11 cellular contexts compared by ENCODE assay signal in genomic region chr3:28077566-28077965, GRCh38.
A peak's percentile ranks its signal among the peaks of the same experiment; 100 is the strongest.
DNase-seq lines count a peak whose midpoint lies in the region; ATAC-seq and TF ChIP-seq lines count a peak whose summit lies in the region.
"Had no signal": no experiment of that assay in that cellular context is flagged by ENCODE, and none has a peak within 500 bp of the region (broad histone marks: within the 10 kb centered on the region; RNA-seq: fewer than 3 reads in every experiment).

No MANE protein-coding gene starts in this region.

- H3K36me3 ChIP-seq in H7 (replicated peaks; ENCODE audit: control insufficient read depth, insufficient read depth, low read length) (no peaks in the 10 kb centered on the region), PC-3 (ENCODE audit: low read depth, low read length) (no peaks in the 10 kb centered on the region), psoas muscle (ENCODE audit: insufficient read depth in 1 of 2, low read depth in 1 of 2) (no peaks in the 10 kb centered on the region), vagina (no peaks in the 10 kb centered on the region)

- 22 to 36% (median 26%) methylated on average over 7 of the region's 7 CpGs for WGBS in psoas muscle, 3 donors

- H3K27me3 ChIP-seq in H7 (ENCODE audit: control insufficient read depth, insufficient read depth, low read length) (no peaks in the 10 kb centered on the region), PC-3 (ENCODE audit: low read length) (no peaks in the 10 kb centered on the region), psoas muscle (ENCODE audit: insufficient read depth in 3 of 3, low read length in 2 of 3) (no peaks in the 10 kb centered on the region), vagina (no peaks in the 10 kb centered on the region)

- BruUV-seq in PC-3 (replicated peaks; lab: Mats Ljungman, UMichigan): no TSS peak

- no peak overlapping the region for H3K4me2 ChIP-seq in PC-3 (ENCODE audit: low read length)

- no peak overlapping the region for H3K4me3 Mint-ChIP-seq in activated naive CD8-positive, alpha-beta T cell treated with anti-CD3 and anti-CD28 coated beads for 36 hours
- H3K4me3 Mint-ChIP-seq: activated CD4-positive, alpha-beta T cell treated with anti-CD3 and anti-CD28 coated beads, Interleukin-2, amount 10 ng/mL, durations not matched to agents 24 days and 14 days had no signal

- no peak; the same call in 1 of the 2 replicates for ATAC-seq in PC-3
- peak in 1 of 4 donors; percentile 50 for ATAC-seq in psoas muscle
- ATAC-seq: stimulated activated naive CD8-positive, alpha-beta T cell treated with anti-CD3 and anti-CD28 coated beads, Interleukin-15, Interleukin-2, amounts not matched to agents 100 U/mL and 50 U/mL, for 24 hours had no signal

- TF ChIP-seq POLR2A in vagina (IDR thresholded peaks at IDR 0.05): no peak

- H3K9me3 Mint-ChIP-seq in activated naive CD8-positive, alpha-beta T cell treated with anti-CD3 and anti-CD28 coated beads for 36 hours: no peaks in the 10 kb centered on the region
- H3K9me3 Mint-ChIP-seq: activated CD4-positive, alpha-beta T cell treated with anti-CD3 and anti-CD28 coated beads, Interleukin-2, amount 10 ng/mL, durations not matched to agents 24 days and 14 days had no signal

- H3K4me3 ChIP-seq in H7 (ENCODE audit: insufficient read depth, low read depth, low read length): no peak overlapping the region
- no peak overlapping the region for H3K4me3 ChIP-seq in PC-3 (ENCODE audit: low read length)
- H3K4me3 ChIP-seq in fibroblast of villous mesenchyme (ENCODE audit: low read depth, low read length): no peak overlapping the region
- H3K4me3 ChIP-seq in psoas muscle: no peak overlapping the region
- no peak overlapping the region for H3K4me3 ChIP-seq in vagina
- H3K4me3 ChIP-seq: skin epidermis had no signal

- intact Hi-C loops in PC-3 (cut with micrococcal nuclease): no loop called here
- intact Hi-C loops in psoas muscle (cut with DNase I): no loop called here
- intact Hi-C loops in vagina (cut with DNase I): no loop called here

- H4K20me1 ChIP-seq in PC-3 (ENCODE audit: low read length): no peaks in the 10 kb centered on the region

- POLR2A ChIA-PET in PC-3 (lab: Charles Lee; ENCODE audit: unreplicated experiment): no interaction called here

- CTCF ChIA-PET in PC-3 (lab: Charles Lee): no interaction called here

- H3K27ac Mint-ChIP-seq in activated naive CD8-positive, alpha-beta T cell treated with anti-CD3 and anti-CD28 coated beads for 36 hours: no peak overlapping the region
- H3K27ac Mint-ChIP-seq: activated CD4-positive, alpha-beta T cell treated with anti-CD3 and anti-CD28 coated beads, Interleukin-2, amount 10 ng/mL, durations not matched to agents 24 days and 14 days had no signal

- H3K36me3 Mint-ChIP-seq in activated naive CD8-positive, alpha-beta T cell treated with anti-CD3 and anti-CD28 coated beads for 36 hours: no peaks in the 10 kb centered on the region

- no peaks in the 10 kb centered on the region for H3K9me3 ChIP-seq in PC-3 (ENCODE audit: low read length)
- no peaks in the 10 kb centered on the region for H3K9me3 ChIP-seq in psoas muscle
- no peaks in the 10 kb centered on the region for H3K9me3 ChIP-seq in vagina

- no peak for TF ChIP-seq CTCF in PC-3 (conservative IDR thresholded peaks at IDR 0.05; ENCODE audit: low read depth, low read length)
- no peak for TF ChIP-seq CTCF in fibroblast of villous mesenchyme (IDR thresholded peaks at IDR 0.05; ENCODE audit: insufficient read depth, low read depth, low read length)
- no peak for TF ChIP-seq CTCF in psoas muscle (IDR thresholded peaks at IDR 0.05)
- TF ChIP-seq CTCF in vagina (IDR thresholded peaks at IDR 0.05): no peak

- no peaks in the 10 kb centered on the region for H3K4me1 ChIP-seq in PC-3 (ENCODE audit: insufficient read depth, low read length)
- H3K4me1 ChIP-seq in psoas muscle: no peaks in the 10 kb centered on the region
- no peaks in the 10 kb centered on the region for H3K4me1 ChIP-seq in vagina

- no peaks in the 10 kb centered on the region for H3K4me1 Mint-ChIP-seq in activated naive CD8-positive, alpha-beta T cell treated with anti-CD3 and anti-CD28 coated beads for 36 hours
- H3K4me1 Mint-ChIP-seq: activated CD4-positive, alpha-beta T cell treated with anti-CD3 and anti-CD28 coated beads, Interleukin-2, amount 10 ng/mL, durations not matched to agents 24 days and 14 days had no signal

- H3K27me3 Mint-ChIP-seq in activated naive CD8-positive, alpha-beta T cell treated with anti-CD3 and anti-CD28 coated beads for 36 hours: no peaks in the 10 kb centered on the region
- H3K27me3 Mint-ChIP-seq: activated CD4-positive, alpha-beta T cell treated with anti-CD3 and anti-CD28 coated beads, Interleukin-2, amount 10 ng/mL, durations not matched to agents 24 days and 14 days had no signal

- H3K9me2 ChIP-seq in PC-3 (replicated peaks; ENCODE audit: low read length): no peaks in the 10 kb centered on the region

- H3K27ac ChIP-seq in PC-3 (ENCODE audit: low read length): no peak overlapping the region
- no peak overlapping the region for H3K27ac ChIP-seq in psoas muscle
- no peak overlapping the region for H3K27ac ChIP-seq in vagina
- H3K27ac ChIP-seq: skin epidermis had no signal

- no peaks in the 10 kb centered on the region for H3K79me2 ChIP-seq in PC-3 (ENCODE audit: low read length)

- H2AFZ ChIP-seq in PC-3 (ENCODE audit: low read length): no peak overlapping the region

- no peaks in the 10 kb centered on the region for H3F3A ChIP-seq in PC-3 (ENCODE audit: low read length, unreplicated experiment)

- no peak overlapping the region for H3K9ac ChIP-seq in PC-3 (ENCODE audit: low read length)

- peak; percentile 29 for DNase-seq in H7
- peak; percentile 24 for DNase-seq in PC-3
- DNase-seq in fibroblast of villous mesenchyme (ENCODE audit: low read depth): peak; percentile 1
- peak; percentile 11 to 51 for DNase-seq in psoas muscle
- DNase-seq in activated naive CD4-positive, alpha-beta T cell (lab: John Stamatoyannopoulos, UW): no peak
- DNase-seq in GOT3 (lab: John Stamatoyannopoulos, UW): no peak
- no peak for DNase-seq in vagina (ENCODE audit: extremely low spot score in 2 of 2)
- no peak for DNase-seq in activated naive CD8-positive, alpha-beta T cell treated with anti-CD3 and anti-CD28 coated beads for 36 hours
- DNase-seq: activated CD4-positive, alpha-beta T cell treated with anti-CD3 and anti-CD28 coated beads, Interleukin-2, amount 10 ng/mL, durations not matched to agents 24 days and 14 days; stimulated activated naive CD8-positive, alpha-beta T cell treated with anti-CD3 and anti-CD28 coated beads, Interleukin-15, Interleukin-2, amounts not matched to agents 100 U/mL and 50 U/mL, for 24 hours had no signal

Comparison
In these comparisons a context has a peak if more than half of its experiments do, and no peak if none do; other contexts are left out.
1. DNase-seq: peak in H7 (single experiment), PC-3 (single experiment), fibroblast of villous mesenchyme (single experiment) and psoas muscle (2 of 2); none in activated naive CD4-positive, alpha-beta T cell (0 of 4), GOT3 (single experiment), vagina (0 of 2) and activated naive CD8-positive, alpha-beta T cell treated with anti-CD3 and anti-CD28 coated beads for 36 hours (single experiment).